Comparison of ENCODE assay signal across 8 cellular contexts in the genomic region with DNA sequence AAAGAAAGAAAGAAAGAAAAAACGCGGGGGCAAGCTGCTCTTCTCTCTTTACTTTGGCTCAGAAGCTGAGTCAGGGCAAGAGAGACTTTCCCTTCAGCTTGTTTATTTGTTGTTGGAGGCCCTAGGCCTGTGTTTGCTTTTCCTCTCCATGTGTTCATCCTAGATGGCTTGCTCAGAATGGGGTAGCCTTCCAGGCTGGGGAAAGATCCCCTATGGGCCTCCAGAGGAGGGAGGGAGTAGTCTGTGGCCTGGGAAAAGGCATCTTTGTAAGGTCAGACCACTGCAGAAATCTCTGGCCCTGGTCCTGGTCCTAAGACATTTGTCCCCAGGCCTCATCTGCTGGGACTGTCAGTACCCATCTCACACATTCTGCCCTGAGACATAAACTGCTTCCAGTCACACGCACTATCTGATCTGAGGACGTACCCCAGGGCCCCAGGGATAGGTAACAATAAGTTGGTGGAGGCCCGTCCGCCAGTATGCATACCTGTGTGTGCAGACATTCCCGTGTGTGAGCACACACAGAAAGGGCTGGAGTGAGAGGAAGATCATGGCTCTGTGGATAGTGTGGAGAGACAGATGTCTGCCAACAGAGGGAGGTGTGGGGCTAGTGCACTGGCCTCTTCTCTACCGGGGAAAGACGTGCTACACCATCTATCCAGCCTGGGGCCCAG. TPM values are rescaled to one million over a fixed set of nuclear protein-coding genes. Genes with fewer than 3 reads are reported as not detected.
DNase-seq lines count a peak whose midpoint lies in the region; ATAC-seq, FAIRE-seq and TF ChIP-seq lines count a peak whose summit lies in the region.

No MANE protein-coding gene starts in this region.

- ATAC-seq in HG03460 (IDR thresholded peaks at IDR 0.05; ENCODE audit: unreplicated experiment), result no peak

- no peaks in the 10 kb centered on the region for H4K20me1 ChIP-seq in Karpas-422 (ENCODE audit: insufficient read depth, low read depth, low read length)

- H3K4me3 ChIP-seq in Karpas-422 (ENCODE audit: low read length) (no peak overlapping the region), bronchial epithelial cell (ENCODE audit: low read depth, low read length) (no peak overlapping the region)

- peak; percentile 24 to 35 for DNase-seq in NCI-H2081 (lab: John Stamatoyannopoulos, UW)
- no peak for DNase-seq in NCI-H2081 treated with DMSO at 0.1 percent for 48 hours (lab: John Stamatoyannopoulos, UW)
- DNase-seq in Karpas-422, result peak; percentile 79
- peak; percentile 39 for DNase-seq in T-helper 2 cell treated with Interferon-gamma antibody and Interleukin-4, amounts not matched to agents 5 μg/mL and 100 μg/mL, for 36 hours (ENCODE audit: low spot score)
- peak; percentile 59 for DNase-seq in bronchial epithelial cell (ENCODE audit: low read depth)
- peak; percentile 63 for DNase-seq in stimulated activated CD8-positive, alpha-beta memory T cell treated with anti-CD3 and anti-CD28 coated beads, Interleukin-4, amount 100 ng/mL, for 48 hours

- H3K9ac ChIP-seq in Karpas-422 (ENCODE audit: low read length), result no peak overlapping the region

- H3K4me1 Mint-ChIP-seq in T-helper 2 cell treated with Interferon-gamma antibody and Interleukin-4, amounts not matched to agents 5 μg/mL and 100 μg/mL, for 36 hours (ENCODE audit: low read depth), result peaks cover 36% of the 10 kb centered on the region

- H3K36me3 ChIP-seq in Karpas-422 (ENCODE audit: insufficient read depth, low read length) (no peaks in the 10 kb centered on the region), bronchial epithelial cell (ENCODE audit: control insufficient read depth, insufficient read depth, low read length) (no peaks in the 10 kb centered on the region)

- H3K4me1 ChIP-seq in Karpas-422 (ENCODE audit: low read length), result peaks cover 27% of the 10 kb centered on the region

- no peak overlapping the region for H3K4me2 ChIP-seq in Karpas-422 (ENCODE audit: low read depth, low read length, poor library complexity, severe bottlenecking)

- H3K27me3 ChIP-seq in Karpas-422 (ENCODE audit: low read length), result no peaks in the 10 kb centered on the region
- no peaks in the 10 kb centered on the region for H3K27me3 ChIP-seq in bronchial epithelial cell (ENCODE audit: control insufficient read depth, insufficient read depth, low read length)
- no peaks in the 10 kb centered on the region for H3K27me3 ChIP-seq in layer of hippocampus (ENCODE audit: control insufficient read depth, insufficient read depth, low read length)

- no peaks in the 10 kb centered on the region for H3K36me3 Mint-ChIP-seq in T-helper 2 cell treated with Interferon-gamma antibody and Interleukin-4, amounts not matched to agents 5 μg/mL and 100 μg/mL, for 36 hours (ENCODE audit: low read depth)

- H3K9me3 ChIP-seq in Karpas-422 (ENCODE audit: low read length), result no peaks in the 10 kb centered on the region

- H2AFZ ChIP-seq in Karpas-422 (ENCODE audit: low read length), result 0 out of 2 replicates have a peak overlapping the region, but pooled peaks have one; percentile 21

- H3K9me2 ChIP-seq in Karpas-422 (replicated peaks; ENCODE audit: insufficient read depth, low read length), result no peaks in the 10 kb centered on the region

- peak overlapping the region; percentile 53 for H3K27ac Mint-ChIP-seq in T-helper 2 cell treated with Interferon-gamma antibody and Interleukin-4, amounts not matched to agents 5 μg/mL and 100 μg/mL, for 36 hours

- H3K4me3 Mint-ChIP-seq in T-helper 2 cell treated with Interferon-gamma antibody and Interleukin-4, amounts not matched to agents 5 μg/mL and 100 μg/mL, for 36 hours, result no peak overlapping the region

- no peak overlapping the region for H3K27ac ChIP-seq in Karpas-422 (ENCODE audit: low read length)
- peak overlapping the region; percentile 74 for H3K27ac ChIP-seq in layer of hippocampus (ENCODE audit: low read depth, low read length)

- peak; percentile 94 for TF ChIP-seq CTCF in bronchial epithelial cell (IDR thresholded peaks at IDR 0.05; ENCODE audit: insufficient read depth, low read length, severe bottlenecking)

- no peak for FAIRE-seq in bronchial epithelial cell (lab: Jason Lieb, UNC)

- H3K9me3 Mint-ChIP-seq in T-helper 2 cell treated with Interferon-gamma antibody and Interleukin-4, amounts not matched to agents 5 μg/mL and 100 μg/mL, for 36 hours, result no peaks in the 10 kb centered on the region

- peaks cover under 1% of the 10 kb centered on the region for H3K79me2 ChIP-seq in Karpas-422 (ENCODE audit: low read length)

- no peaks in the 10 kb centered on the region for H3K27me3 Mint-ChIP-seq in T-helper 2 cell treated with Interferon-gamma antibody and Interleukin-4, amounts not matched to agents 5 μg/mL and 100 μg/mL, for 36 hours (ENCODE audit: low read depth)

RNA-seq across cellular contexts. Expression of gene SCD, which starts 4.9 kb away (rescaled TPM):
- 282 and 463 TPM in 2 replicates for total RNA-seq in Karpas-422 (2014; rRNA removed; shearing (Covaris generic); ENCODE audit: low replicate concordance)
- 199 and 298 TPM in 2 replicates for total RNA-seq in bronchial epithelial cell

RNA-seq across cellular contexts. Expression of gene PKD2L1, which starts 12.1 kb away (rescaled TPM):
- total RNA-seq in Karpas-422 (2014; rRNA removed; shearing (Covaris generic); ENCODE audit: low replicate concordance), result 0.07 and 0.25 TPM in 2 replicates
- under 0.01 TPM in 1 of 2 replicates, not detected in the other for total RNA-seq in bronchial epithelial cell

RNA-seq across cellular contexts. Expression of gene BLOC1S2, which starts 55.6 kb away (rescaled TPM):
- 65.1 and 121 TPM in 2 replicates for total RNA-seq in Karpas-422 (2014; rRNA removed; shearing (Covaris generic); ENCODE audit: low replicate concordance)
- total RNA-seq in bronchial epithelial cell, result 107 and 131 TPM in 2 replicates
